9 cellular contexts compared by ENCODE assay signal in the genomic region with DNA sequence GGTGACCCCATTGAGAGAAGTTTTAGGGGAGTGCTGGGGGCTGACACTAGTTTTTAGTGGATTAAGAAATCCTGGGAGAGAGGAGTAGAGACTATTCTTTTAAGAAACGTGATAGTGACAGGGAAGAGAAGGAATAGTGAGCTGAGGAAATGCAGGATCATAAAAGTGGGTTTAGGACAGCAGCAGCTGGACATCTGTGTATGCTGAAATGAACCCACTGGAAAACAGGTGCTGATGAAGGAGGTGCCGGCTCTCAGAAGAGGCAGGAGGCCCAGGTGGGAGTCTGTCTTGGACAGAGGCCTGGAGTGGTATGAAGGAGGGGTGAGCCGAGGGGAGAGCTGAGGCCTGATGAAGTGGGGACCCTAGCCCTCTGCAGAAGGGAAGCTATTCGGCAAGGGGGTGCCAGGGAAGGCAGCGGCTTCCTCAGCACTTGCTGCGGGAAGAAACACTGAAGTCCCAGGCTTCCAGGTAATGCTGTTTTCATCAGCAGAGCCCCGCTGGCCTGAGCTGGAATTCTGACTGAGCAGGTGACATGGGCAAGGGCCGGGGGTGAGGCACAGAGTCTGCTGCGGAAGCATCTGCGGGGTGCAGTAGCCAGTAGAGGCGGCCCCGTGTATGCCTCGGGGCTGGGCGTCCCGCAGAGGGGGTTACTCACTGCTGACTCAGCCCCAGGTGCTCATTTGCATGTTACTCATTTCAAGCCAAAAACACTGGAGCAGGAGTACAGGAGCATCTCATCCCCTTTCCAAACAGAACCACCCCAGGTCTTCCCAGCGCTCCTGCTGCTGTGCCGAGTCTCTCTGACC.
A peak's percentile ranks its signal among the peaks of the same experiment; 100 is the strongest.
DNase-seq lines count a peak whose midpoint lies in the region; ATAC-seq and TF ChIP-seq lines count a peak whose summit lies in the region.
"Had no signal": no experiment of that assay in that cellular context is flagged by ENCODE, and none has a peak within 500 bp of the region (broad histone marks: within the 10 kb centered on the region; RNA-seq: fewer than 3 reads in every experiment).

No MANE protein-coding gene starts in this region.

- 54 to 74% methylated on average over 17 of the region's 17 CpGs for WGBS in body of pancreas, 2 donors

- in situ Hi-C loops in G401 (cut with HindIII; ENCODE audit: low sequenced_read_pairs), result no loop called here

- DNase-seq in kidney tubule cell (ENCODE audit: low spot score) (peak; percentile 88), body of pancreas (no peak), G401 (ENCODE audit: low spot score) (no peak), Right ventricle myocardium superior (no peak)

- no peaks in the 10 kb centered on the region for H3K36me3 ChIP-seq in DOHH2 (ENCODE audit: control insufficient read depth, low read length)
- no peaks in the 10 kb centered on the region for H3K36me3 ChIP-seq in body of pancreas (replicated peaks in 1 of 2; ENCODE audit: insufficient read depth in 1 of 2, low read depth in 2 of 2)

- no peaks in the 10 kb centered on the region for H3K79me2 ChIP-seq in DOHH2 (ENCODE audit: control insufficient read depth, low read length)

- peaks cover 22% of the 10 kb centered on the region for H3K4me1 ChIP-seq in DOHH2 (ENCODE audit: control insufficient read depth, low read length)
- no peaks in the 10 kb centered on the region for H3K4me1 ChIP-seq in body of pancreas

- no peaks in the 10 kb centered on the region for H3F3A ChIP-seq in DOHH2 (ENCODE audit: control insufficient read depth, insufficient read depth)

- H3K27me3 ChIP-seq in DOHH2 (ENCODE audit: control insufficient read depth, low read length) (0 out of 2 replicates have a peak, but pooled peaks cover 4% of the 10 kb centered on the region), body of pancreas (no peaks in the 10 kb centered on the region)

- no peaks in the 10 kb centered on the region for H3K9me2 ChIP-seq in DOHH2 (replicated peaks; ENCODE audit: control insufficient read depth, low read length)

- no peak for TF ChIP-seq POLR2A in body of pancreas (IDR thresholded peaks at IDR 0.05)

- ATAC-seq in GM19395 (IDR thresholded peaks at IDR 0.05; ENCODE audit: unreplicated experiment), result peak; percentile 61
- ATAC-seq in HG03196 (IDR thresholded peaks at IDR 0.05; ENCODE audit: unreplicated experiment), result peak; percentile 69
- peak; percentile 75 to 81 for ATAC-seq in activated CD4-positive, CD25-positive, alpha-beta regulatory T cell treated with anti-CD3 and anti-CD28 coated beads, Interleukin-2, amount 50 U/mL, for 24 hours
- ATAC-seq in body of pancreas, result no peak
- ATAC-seq in Right ventricle myocardium superior (ENCODE audit: poor library complexity), result no peak

- no peaks in the 10 kb centered on the region for H4K20me1 ChIP-seq in DOHH2 (ENCODE audit: control insufficient read depth, insufficient read depth, low read depth, low read length)

- no peak for TF ChIP-seq CTCF in DOHH2 (IDR thresholded peaks at IDR 0.05; ENCODE audit: low read depth, low read length, poor library complexity, severe bottlenecking)
- TF ChIP-seq CTCF in body of pancreas (IDR thresholded peaks at IDR 0.05), result no peak

- peak overlapping the region; percentile 49 for H3K4me2 ChIP-seq in DOHH2 (ENCODE audit: low read length)

- intact Hi-C loops in body of pancreas (cut with DNase I), result no loop called here
- intact Hi-C loops in Right ventricle myocardium superior (cut with DNase I), result no loop called here

- H3K27ac ChIP-seq in DOHH2 (ENCODE audit: low read depth, low read length), result no peak overlapping the region
- H3K27ac ChIP-seq in body of pancreas, result no peak overlapping the region

- H3K4me3 ChIP-seq in DOHH2 (ENCODE audit: low read length) (peak overlapping the region; percentile 48), body of pancreas (no peak overlapping the region)
- H3K4me3 ChIP-seq: lung had no signal

- H3K9me3 ChIP-seq in DOHH2 (ENCODE audit: control insufficient read depth, insufficient read depth, low read length), result no peaks in the 10 kb centered on the region
- no peaks in the 10 kb centered on the region for H3K9me3 ChIP-seq in body of pancreas

Comparison
In these comparisons a context has a peak if more than half of its experiments do, and no peak if none do; other contexts are left out.
1. ATAC-seq: peak in GM19395 (single experiment), HG03196 (single experiment) and activated CD4-positive, CD25-positive, alpha-beta regulatory T cell treated with anti-CD3 and anti-CD28 coated beads, Interleukin-2, amount 50 U/mL, for 24 hours (2 of 2); none in body of pancreas (single experiment) and Right ventricle myocardium superior (single experiment).